In genomic region chr9:35909687-35910612, GRCh38 we compare ENCODE assay signal across 14 cellular contexts. TPM values are rescaled to one million over a fixed set of nuclear protein-coding genes. Genes with fewer than 3 reads are reported as not detected.
DNase-seq lines count a peak whose midpoint lies in the region; ATAC-seq, FAIRE-seq and TF ChIP-seq lines count a peak whose summit lies in the region.
"Had no signal": no experiment of that assay in that cellular context is flagged by ENCODE, and none has a peak within 500 bp of the region (broad histone marks: within the 10 kb centered on the region; RNA-seq: fewer than 3 reads in every experiment).

No MANE protein-coding gene starts in this region.

- no peak overlapping the region for H3K4me3 Mint-ChIP-seq in brain
- no peak overlapping the region for H3K4me3 Mint-ChIP-seq in stimulated activated effector memory CD8-positive, alpha-beta T cell treated with anti-CD3 and anti-CD28 coated beads, Interleukin-12 subunit alpha, Interleukin-12 subunit beta, amount 100 ng/mL, for 72 hours

- no peak for FAIRE-seq in HepG2 (lab: Jason Lieb, UNC)

- H3K36me3 ChIP-seq in HUES6 (ENCODE audit: control insufficient read depth, insufficient read depth, low read length) (no peaks in the 10 kb centered on the region), HepG2 (replicated peaks in 1 of 2; ENCODE audit: control insufficient read depth in 1 of 2, insufficient read depth in 2 of 2, low read length in 2 of 2) (no peaks in the 10 kb centered on the region)

- no peak for TF ChIP-seq POLR2A in HepG2 (IDR thresholded peaks at IDR 0.05; ENCODE audit: insufficient read depth in 1 of 2, low read depth in 2 of 2, low read length in 2 of 2)

- CTCF ChIA-PET in HepG2 (lab: Yijun Ruan, JAX; ENCODE audit: low intra/inter-chr PET ratio, low total read pairs) = interaction anchor here (1.5 kb wide), 1 partner anchor 8 kb away, joined by 3 read pairs; no protein-coding TSS in a partner anchor

- no TSS peak for BruUV-seq in HepG2 (replicated peaks; lab: Mats Ljungman, UMichigan)

- H3K9ac ChIP-seq in HUES6 (ENCODE audit: low read length) = peak overlapping the region; percentile 27
- H3K9ac ChIP-seq in HepG2 (ENCODE audit: insufficient read depth, low read depth, low read length) = no peak overlapping the region

- POLR2A ChIA-PET in HepG2 (lab: Yijun Ruan, JAX) = no interaction called here

- H3K36me3 Mint-ChIP-seq in brain = no peaks in the 10 kb centered on the region
- H3K36me3 Mint-ChIP-seq in stimulated activated effector memory CD8-positive, alpha-beta T cell treated with anti-CD3 and anti-CD28 coated beads, Interleukin-12 subunit alpha, Interleukin-12 subunit beta, amount 100 ng/mL, for 72 hours = no peaks in the 10 kb centered on the region

- H3K4me1 ChIP-seq in HUES6 (ENCODE audit: control insufficient read depth, insufficient read depth, low read length) (peaks cover 52% of the 10 kb centered on the region), HepG2 (ENCODE audit: insufficient read depth, low read length) (peaks cover 84% of the 10 kb centered on the region)

- TF ChIP-seq CTCF in brain (conservative IDR thresholded peaks at IDR 0.05) = no peak
- no peak for TF ChIP-seq CTCF in HepG2 (CRISPR knock-in tag; IDR thresholded peaks at IDR 0.05)

- intact Hi-C loops in HepG2 (cut with micrococcal nuclease; ENCODE audit: unreplicated experiment) = no loop called here

- H3K4me1 Mint-ChIP-seq in brain = peaks cover 48% of the 10 kb centered on the region
- peaks cover 22% of the 10 kb centered on the region for H3K4me1 Mint-ChIP-seq in stimulated activated effector memory CD8-positive, alpha-beta T cell treated with anti-CD3 and anti-CD28 coated beads, Interleukin-12 subunit alpha, Interleukin-12 subunit beta, amount 100 ng/mL, for 72 hours

- no peak overlapping the region for H2AFZ ChIP-seq in HepG2 (ENCODE audit: low read length)

- no peaks in the 10 kb centered on the region for H3K27me3 Mint-ChIP-seq in brain
- H3K27me3 Mint-ChIP-seq: central memory CD8-positive, alpha-beta T cell had no signal

- H3K4me2 ChIP-seq in HepG2 (ENCODE audit: low read depth, low read length) = no peak overlapping the region

- no peak for ATAC-seq in HepG2
- ATAC-seq in stimulated activated effector memory CD8-positive, alpha-beta T cell treated with anti-CD3 and anti-CD28 coated beads, Interleukin-12 subunit alpha, Interleukin-12 subunit beta, amount 100 ng/mL, for 72 hours = no peak
- ATAC-seq in GM19395 (IDR thresholded peaks at IDR 0.05; ENCODE audit: unreplicated experiment) = no peak

- H3K27ac ChIP-seq in HUES6 (ENCODE audit: low read depth, low read length) (no peak overlapping the region; the same call in 1 of the 2 replicates), HepG2 (ENCODE audit: extremely low read length, insufficient read depth, low read length) (no peak overlapping the region)
- H3K27ac ChIP-seq: SK-N-MC had no signal

- TF ChIP-seq EP300 in HepG2 (IDR thresholded peaks at IDR 0.05; ENCODE audit: low read depth in 2 of 2, low read length in 2 of 2) = no peak
- no peak for TF ChIP-seq EP300 in HepG2 (CRISPR knock-in tag; IDR thresholded peaks at IDR 0.05; ENCODE audit: borderline replicate concordance)

- H3K27me3 ChIP-seq in HUES6 (ENCODE audit: control insufficient read depth, insufficient read depth, low read length) = no peaks in the 10 kb centered on the region
- peaks cover 0 to 10% of the 10 kb centered on the region in 2 experiments; a peak in 2 of 5 replicates for H3K27me3 ChIP-seq in HepG2 (ENCODE audit: control insufficient read depth in 1 of 2, insufficient read depth in 2 of 2, low read length in 2 of 2)

- no peaks in the 10 kb centered on the region for H3K79me2 ChIP-seq in HepG2 (ENCODE audit: insufficient read depth, low read length)

- 90% methylated on average over 20 of the region's 34 CpGs for WGBS in HepG2 (ENCODE audit: low lambda C conversion rate)

- DNase-seq in HepG2 (ENCODE audit: low spot score) (no peak), SHP77 (lab: John Stamatoyannopoulos, UW) (no peak), hypothalamus (lab: John Stamatoyannopoulos, UW) (no peak), NCI-H2196 treated with DMSO at 0.1 percent for 48 hours (lab: John Stamatoyannopoulos, UW; ENCODE audit: unreplicated experiment) (no peak)
- DNase-seq in stimulated activated effector memory CD8-positive, alpha-beta T cell treated with anti-CD3 and anti-CD28 coated beads, Interleukin-12 subunit alpha, Interleukin-12 subunit beta, amount 100 ng/mL, for 72 hours (ENCODE audit: low spot score in 2 of 2) = peak in 1 of 2 donors; percentile 40
- DNase-seq: H9, hippocampal formation, NCI-H2171 had no signal

- no peak overlapping the region for H3K4me3 ChIP-seq in HUES6 (ENCODE audit: low read depth, low read length)
- no peak overlapping the region for H3K4me3 ChIP-seq in HepG2 (replicated peaks in 1 of 3; ENCODE audit: insufficient read depth in 1 of 3, low read depth in 2 of 3, low read length in 3 of 3)
- H3K4me3 ChIP-seq: SK-N-MC had no signal

- H3K9me3 Mint-ChIP-seq in brain = no peaks in the 10 kb centered on the region
- no peaks in the 10 kb centered on the region for H3K9me3 Mint-ChIP-seq in stimulated activated effector memory CD8-positive, alpha-beta T cell treated with anti-CD3 and anti-CD28 coated beads, Interleukin-12 subunit alpha, Interleukin-12 subunit beta, amount 100 ng/mL, for 72 hours
- H3K9me3 Mint-ChIP-seq: central memory CD8-positive, alpha-beta T cell; H9 had no signal

- peak overlapping the region; percentile 46 to 98 (median 93) for H3K27ac Mint-ChIP-seq in brain
- H3K27ac Mint-ChIP-seq in stimulated activated effector memory CD8-positive, alpha-beta T cell treated with anti-CD3 and anti-CD28 coated beads, Interleukin-12 subunit alpha, Interleukin-12 subunit beta, amount 100 ng/mL, for 72 hours = peak overlapping the region; percentile 67

- H4K20me1 ChIP-seq in HepG2 (ENCODE audit: insufficient read depth, low read length) = no peaks in the 10 kb centered on the region

- in situ Hi-C loops in HepG2 (cut with HindIII; ENCODE audit: extremely low pct_ligation_motif_present, low pct_unique_long_range_greater_than_20kb) = no loop called here

- peaks cover 3% of the 10 kb centered on the region; the same call in 1 of the 2 replicates for H3K9me3 ChIP-seq in HUES6 (ENCODE audit: control insufficient read depth, insufficient read depth, low read depth, low read length)
- H3K9me3 ChIP-seq in HepG2 (ENCODE audit: low read length) = no peaks in the 10 kb centered on the region

- no peak for TF ChIP-seq RAD21 in HepG2 (CRISPR knock-in tag; IDR thresholded peaks at IDR 0.05)

RNA-seq across cellular contexts. Expression of gene SPAAR, which starts 0.7 kb away (rescaled TPM):
- polyA plus RNA-seq in brain (ENCODE audit: insufficient read depth, low read depth, low replicate concordance) (2.0 TPM), HepG2 (2011; rRNA removed) (not detected in 2 replicates)
- total RNA-seq in HepG2 (2016; rRNA removed; fragmentation: Illumina TruSeq; extraction: Trizol) = 0.07 TPM in 1 of 2 replicates, not detected in the other
- not detected in 2 replicates for total RNA-seq in HepG2 (2016; cell fraction: cytosol; rRNA removed; fragmentation: Illumina TruSeq; extraction: Trizol; ENCODE audit: low read depth)
- not detected in 2 replicates for total RNA-seq in HepG2 (2016; cell fraction: insoluble cytoplasmic fraction; rRNA removed; fragmentation: Illumina TruSeq; extraction: Trizol)
- not detected in 2 replicates for total RNA-seq in HepG2 (2016; cell fraction: membrane; rRNA removed; fragmentation: Illumina TruSeq; extraction: Trizol)
- not detected in 2 replicates for total RNA-seq in HepG2 (2016; cell fraction: nucleus; rRNA removed; fragmentation: Illumina TruSeq; extraction: Trizol)
- not detected in 2 replicates for polyA plus RNA-seq in HepG2 (2011; cell fraction: cytosol; rRNA removed)
- polyA plus RNA-seq in HepG2 (2011; cell fraction: nucleus; rRNA removed) = not detected in 2 replicates
- not detected in 2 replicates for polyA plus RNA-seq in HepG2 (2012)
- not detected in 2 replicates for polyA plus RNA-seq in HepG2 (2016; cell fraction: cytosol; fragmentation: Illumina TruSeq; extraction: Trizol; ENCODE audit: low read depth)
- polyA plus RNA-seq in HepG2 (2016; cell fraction: insoluble cytoplasmic fraction; fragmentation: Illumina TruSeq; extraction: Trizol; ENCODE audit: low read depth) = not detected in 2 replicates
- not detected in 2 replicates for polyA plus RNA-seq in HepG2 (2016; cell fraction: membrane; fragmentation: Illumina TruSeq; extraction: Trizol; ENCODE audit: low read depth)
- not detected in 2 replicates for polyA plus RNA-seq in HepG2 (2016; cell fraction: nucleus; fragmentation: Illumina TruSeq; extraction: Trizol; ENCODE audit: insufficient read depth, low read depth)
- polyA minus RNA-seq in HepG2 (2011; rRNA and poly(A)+ RNA removed; ENCODE audit: low replicate concordance) = 0.21 TPM in 1 of 2 replicates, not detected in the other
- not detected in 2 replicates for polyA minus RNA-seq in HepG2 (2011; cell fraction: cytosol; rRNA and poly(A)+ RNA removed)
- polyA minus RNA-seq in HepG2 (2011; cell fraction: nucleus; rRNA and poly(A)+ RNA removed) = not detected in 2 replicates
- total RNA-seq: activated CD8-positive, alpha-beta memory T cell treated with anti-CD3 and anti-CD28 coated beads for 36 hours; H9 had no signal

RNA-seq across cellular contexts. Expression of gene HRCT1, which starts 3.9 kb away (rescaled TPM):
- polyA plus RNA-seq in brain (ENCODE audit: insufficient read depth, low read depth, low replicate concordance) (4.0 TPM), HepG2 (2011; rRNA removed) (0.13 and 0.44 TPM in 2 replicates)
- not detected in 2 replicates for total RNA-seq in HepG2 (2016; rRNA removed; fragmentation: Illumina TruSeq; extraction: Trizol)
- not detected in 2 replicates for total RNA-seq in HepG2 (2016; cell fraction: cytosol; rRNA removed; fragmentation: Illumina TruSeq; extraction: Trizol; ENCODE audit: low read depth)
- total RNA-seq in HepG2 (2016; cell fraction: insoluble cytoplasmic fraction; rRNA removed; fragmentation: Illumina TruSeq; extraction: Trizol) = not detected in 2 replicates
- total RNA-seq in HepG2 (2016; cell fraction: membrane; rRNA removed; fragmentation: Illumina TruSeq; extraction: Trizol) = 0.21 TPM in 1 of 2 replicates, not detected in the other
- 0.41 and 0.43 TPM in 2 replicates for total RNA-seq in HepG2 (2016; cell fraction: nucleus; rRNA removed; fragmentation: Illumina TruSeq; extraction: Trizol)
- 0.23 TPM in 1 of 2 replicates, not detected in the other for polyA plus RNA-seq in HepG2 (2011; cell fraction: cytosol; rRNA removed)
- 0.21 TPM in 1 of 2 replicates, not detected in the other for polyA plus RNA-seq in HepG2 (2011; cell fraction: nucleus; rRNA removed)
- 0.35 TPM in 1 of 2 replicates, not detected in the other for polyA plus RNA-seq in HepG2 (2012)
- 0.26 and 0.28 TPM in 2 replicates for polyA plus RNA-seq in HepG2 (2016; cell fraction: cytosol; fragmentation: Illumina TruSeq; extraction: Trizol; ENCODE audit: low read depth)
- 0.35 and 0.46 TPM in 2 replicates for polyA plus RNA-seq in HepG2 (2016; cell fraction: insoluble cytoplasmic fraction; fragmentation: Illumina TruSeq; extraction: Trizol; ENCODE audit: low read depth)
- polyA plus RNA-seq in HepG2 (2016; cell fraction: membrane; fragmentation: Illumina TruSeq; extraction: Trizol; ENCODE audit: low read depth) = 0.41 and 0.42 TPM in 2 replicates
- 0.53 TPM in 1 of 2 replicates, not detected in the other for polyA plus RNA-seq in HepG2 (2016; cell fraction: nucleus; fragmentation: Illumina TruSeq; extraction: Trizol; ENCODE audit: insufficient read depth, low read depth)
- 0.44 TPM in 1 of 2 replicates, not detected in the other for polyA minus RNA-seq in HepG2 (2011; rRNA and poly(A)+ RNA removed; ENCODE audit: low replicate concordance)
- polyA minus RNA-seq in HepG2 (2011; cell fraction: cytosol; rRNA and poly(A)+ RNA removed) = not detected in 2 replicates
- polyA minus RNA-seq in HepG2 (2011; cell fraction: nucleus; rRNA and poly(A)+ RNA removed) = not detected in 2 replicates
- total RNA-seq: activated CD8-positive, alpha-beta memory T cell treated with anti-CD3 and anti-CD28 coated beads for 36 hours; H9 had no signal

RNA-seq across cellular contexts. Expression of gene OR13J1, which starts 39.7 kb away (rescaled TPM):
- polyA plus RNA-seq in brain (ENCODE audit: insufficient read depth, low read depth, low replicate concordance) = not detected
- not detected in 2 replicates for total RNA-seq in HepG2 (2016; rRNA removed; fragmentation: Illumina TruSeq; extraction: Trizol)
- not detected in 2 replicates for total RNA-seq in HepG2 (2016; cell fraction: cytosol; rRNA removed; fragmentation: Illumina TruSeq; extraction: Trizol; ENCODE audit: low read depth)
- not detected in 2 replicates for total RNA-seq in HepG2 (2016; cell fraction: insoluble cytoplasmic fraction; rRNA removed; fragmentation: Illumina TruSeq; extraction: Trizol)
- total RNA-seq in HepG2 (2016; cell fraction: membrane; rRNA removed; fragmentation: Illumina TruSeq; extraction: Trizol) = not detected in 2 replicates
- total RNA-seq in HepG2 (2016; cell fraction: nucleus; rRNA removed; fragmentation: Illumina TruSeq; extraction: Trizol) = not detected in 2 replicates
- not detected in 2 replicates for polyA plus RNA-seq in HepG2 (2011; rRNA removed)
- polyA plus RNA-seq in HepG2 (2011; cell fraction: cytosol; rRNA removed) = not detected in 2 replicates
- not detected in 2 replicates for polyA plus RNA-seq in HepG2 (2011; cell fraction: nucleus; rRNA removed)
- polyA plus RNA-seq in HepG2 (2012) = not detected in 2 replicates
- polyA plus RNA-seq in HepG2 (2016; cell fraction: cytosol; fragmentation: Illumina TruSeq; extraction: Trizol; ENCODE audit: low read depth) = not detected in 2 replicates
- polyA plus RNA-seq in HepG2 (2016; cell fraction: insoluble cytoplasmic fraction; fragmentation: Illumina TruSeq; extraction: Trizol; ENCODE audit: low read depth) = not detected in 2 replicates
- not detected in 2 replicates for polyA plus RNA-seq in HepG2 (2016; cell fraction: membrane; fragmentation: Illumina TruSeq; extraction: Trizol; ENCODE audit: low read depth)
- not detected in 2 replicates for polyA plus RNA-seq in HepG2 (2016; cell fraction: nucleus; fragmentation: Illumina TruSeq; extraction: Trizol; ENCODE audit: insufficient read depth, low read depth)
- not detected in 2 replicates for polyA minus RNA-seq in HepG2 (2011; rRNA and poly(A)+ RNA removed; ENCODE audit: low replicate concordance)
- not detected in 2 replicates for polyA minus RNA-seq in HepG2 (2011; cell fraction: cytosol; rRNA and poly(A)+ RNA removed)
- not detected in 2 replicates for polyA minus RNA-seq in HepG2 (2011; cell fraction: nucleus; rRNA and poly(A)+ RNA removed)
- total RNA-seq: activated CD8-positive, alpha-beta memory T cell treated with anti-CD3 and anti-CD28 coated beads for 36 hours; H9 had no signal

RNA-seq across cellular contexts. Expression of gene OR2S2, which starts 48.0 kb away (rescaled TPM):
- polyA plus RNA-seq in brain (ENCODE audit: insufficient read depth, low read depth, low replicate concordance) (not detected), HepG2 (2011; rRNA removed) (not detected in 2 replicates)
- not detected in 2 replicates for total RNA-seq in HepG2 (2016; rRNA removed; fragmentation: Illumina TruSeq; extraction: Trizol)
- total RNA-seq in HepG2 (2016; cell fraction: cytosol; rRNA removed; fragmentation: Illumina TruSeq; extraction: Trizol; ENCODE audit: low read depth) = not detected in 2 replicates
- not detected in 2 replicates for total RNA-seq in HepG2 (2016; cell fraction: insoluble cytoplasmic fraction; rRNA removed; fragmentation: Illumina TruSeq; extraction: Trizol)
- total RNA-seq in HepG2 (2016; cell fraction: membrane; rRNA removed; fragmentation: Illumina TruSeq; extraction: Trizol) = not detected in 2 replicates
- total RNA-seq in HepG2 (2016; cell fraction: nucleus; rRNA removed; fragmentation: Illumina TruSeq; extraction: Trizol) = not detected in 2 replicates
- not detected in 2 replicates for polyA plus RNA-seq in HepG2 (2011; cell fraction: cytosol; rRNA removed)
- polyA plus RNA-seq in HepG2 (2011; cell fraction: nucleus; rRNA removed) = not detected in 2 replicates
- polyA plus RNA-seq in HepG2 (2012) = not detected in 2 replicates
- polyA plus RNA-seq in HepG2 (2016; cell fraction: cytosol; fragmentation: Illumina TruSeq; extraction: Trizol; ENCODE audit: low read depth) = not detected in 2 replicates
- polyA plus RNA-seq in HepG2 (2016; cell fraction: insoluble cytoplasmic fraction; fragmentation: Illumina TruSeq; extraction: Trizol; ENCODE audit: low read depth) = not detected in 2 replicates
- not detected in 2 replicates for polyA plus RNA-seq in HepG2 (2016; cell fraction: membrane; fragmentation: Illumina TruSeq; extraction: Trizol; ENCODE audit: low read depth)
- polyA plus RNA-seq in HepG2 (2016; cell fraction: nucleus; fragmentation: Illumina TruSeq; extraction: Trizol; ENCODE audit: insufficient read depth, low read depth) = not detected in 2 replicates
- not detected in 2 replicates for polyA minus RNA-seq in HepG2 (2011; rRNA and poly(A)+ RNA removed; ENCODE audit: low replicate concordance)
- polyA minus RNA-seq in HepG2 (2011; cell fraction: cytosol; rRNA and poly(A)+ RNA removed) = not detected in 2 replicates
- not detected in 2 replicates for polyA minus RNA-seq in HepG2 (2011; cell fraction: nucleus; rRNA and poly(A)+ RNA removed)
- total RNA-seq: activated CD8-positive, alpha-beta memory T cell treated with anti-CD3 and anti-CD28 coated beads for 36 hours; H9 had no signal
